22 cellular contexts compared by ENCODE assay signal in the genomic region with DNA sequence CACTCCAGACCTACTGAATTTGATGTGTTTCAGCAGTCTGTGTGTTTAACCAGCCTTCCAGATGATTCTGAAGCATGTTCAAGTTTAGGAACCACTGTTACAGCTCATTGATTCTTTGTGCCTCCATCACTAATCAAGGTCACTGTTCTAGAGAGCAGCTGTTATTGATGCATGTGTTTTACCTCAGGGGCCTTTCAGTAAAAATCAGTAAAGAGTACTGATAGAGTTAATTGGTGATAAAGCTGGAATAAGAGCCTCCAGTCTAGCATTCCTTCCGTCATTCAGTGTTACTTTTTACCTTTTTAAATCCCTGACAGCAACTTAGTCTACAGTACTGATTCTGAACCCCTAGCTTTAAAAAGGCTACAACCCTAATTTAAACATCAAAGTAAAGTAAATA.
"Had no signal": no experiment of that assay in that cellular context is flagged by ENCODE, and none has a peak within 500 bp of the region (broad histone marks: within the 10 kb centered on the region; RNA-seq: fewer than 3 reads in every experiment).

No MANE protein-coding gene starts in this region.

- FAIRE-seq: keratinocyte, urothelium cell line had no signal

- H3K4me3 ChIP-seq: heart right ventricle, lower lobe of right lung, ovary, right lobe of liver, skin epidermis, tibial nerve had no signal

- H3K4me1 ChIP-seq: right lobe of liver had no signal

- ATAC-seq: activated CD8-positive, alpha-beta T cell treated with anti-CD3 and anti-CD28 coated beads, Interleukin-2, amount 10 ng/mL, durations not matched to agents 7 days and 5 days; heart right ventricle; left lobe of liver; lower lobe of right lung; naive thymus-derived CD8-positive, alpha-beta T cell; right lobe of liver had no signal

- H3K36me3 ChIP-seq: ovary had no signal

- H3K9me3 ChIP-seq: heart right ventricle, lower lobe of right lung, ovary, right lobe of liver, tibial nerve had no signal

- H3K27me3 ChIP-seq: heart right ventricle, ovary, right lobe of liver, tibial nerve had no signal

- DNase-seq: activated CD4-positive, alpha-beta T cell treated with anti-CD3 and anti-CD28 coated beads, Interleukin-2, amount 10 ng/mL, durations not matched to agents 7 days and 5 days; activated CD4-positive, CD25-positive, alpha-beta regulatory T cell treated with anti-CD3 and anti-CD28 coated beads, Interleukin-2, amount 50 U/mL, for 72 hours; activated CD8-positive, alpha-beta T cell treated with anti-CD3 and anti-CD28 coated beads, Interleukin-2, amount 10 ng/mL, durations not matched to agents 7 days and 5 days; activated naive CD4-positive, alpha-beta T cell treated with Interleukin-2 at 50 U/mL for 16 hours; activated naive CD8-positive, alpha-beta T cell treated with anti-CD3 and anti-CD28 coated beads, Interleukin-2, amount 10 ng/mL, durations not matched to agents 7 days and 5 days; activated T-cell treated with anti-CD3 and anti-CD28 coated beads, Interleukin-2, amount 50 U/mL, for 1 hour; amniotic stem cell; effector CD8-positive, alpha-beta T cell; erythroblast; foreskin fibroblast; heart right ventricle; lower lobe of right lung; naive thymus-derived CD8-positive, alpha-beta T cell; ovary; right lobe of liver; stimulated activated CD4-positive, alpha-beta T cell treated with anti-CD3 and anti-CD28 coated beads, Interleukin-1b, Interleukin-23, amount 100 ng/mL, for 48 hours; WERI-Rb-1 had no signal

- H3K27ac ChIP-seq: heart right ventricle, lower lobe of right lung, ovary, right lobe of liver, skin epidermis, WERI-Rb-1 had no signal
